ENCODE assay signal across 12 cellular contexts in genomic region chr6:1395941-1396908, GRCh38. TPM values are rescaled to one million over a fixed set of nuclear protein-coding genes. Genes with fewer than 3 reads are reported as not detected.
DNase-seq lines count a peak whose midpoint lies in the region; ATAC-seq and TF ChIP-seq lines count a peak whose summit lies in the region.
"Had no signal": no experiment of that assay in that cellular context is flagged by ENCODE, and none has a peak within 500 bp of the region (broad histone marks: within the 10 kb centered on the region; RNA-seq: fewer than 3 reads in every experiment).

No MANE protein-coding gene starts in this region.

- H3K9me2 ChIP-seq in hepatocyte (replicated peaks; ENCODE audit: insufficient read depth): no peaks in the 10 kb centered on the region

- peaks cover 60% of the 10 kb centered on the region for H3K79me2 ChIP-seq in hepatocyte

- intact Hi-C loops in sciatic nerve (cut with DNase I): loop anchor here (10.0 kb wide), 1 partner anchor 801 kb away; no protein-coding TSS in a partner anchor

- H3K9me3 ChIP-seq in HEK293 (ENCODE audit: control insufficient read depth, insufficient read depth, low read depth, low read length) (no peaks in the 10 kb centered on the region), SK-N-MC (ENCODE audit: low read depth, low read length) (no peaks in the 10 kb centered on the region), hepatocyte (ENCODE audit: low read depth) (no peaks in the 10 kb centered on the region)
- H3K9me3 ChIP-seq: SJCRH30 had no signal

- H3K4me2 ChIP-seq in hepatocyte: peak overlapping the region; percentile 86

- H3K9ac ChIP-seq in SK-N-MC (ENCODE audit: insufficient read length): no peak overlapping the region

- TF ChIP-seq CTCF in HEK293 (tag by site-specific recombination; IDR thresholded peaks at IDR 0.05) (no peak), hepatocyte (IDR thresholded peaks at IDR 0.05; ENCODE audit: poor library complexity) (peak; percentile 0)

- WGBS in hepatocyte (ENCODE audit: low lambda C conversion rate, missing lambda C conversion rate): 41% methylated on average over 15 of the region's 15 CpGs

- H3K27ac ChIP-seq in HEK293 (ENCODE audit: extremely low read depth, low read depth, low read length): peak overlapping the region; percentile 57; the same call in 1 of the 2 replicates
- no peak overlapping the region for H3K27ac ChIP-seq in SK-N-MC
- H3K27ac ChIP-seq in hepatocyte: peak overlapping the region; percentile 75
- H3K27ac ChIP-seq: SJCRH30 had no signal

- CTCF ChIA-PET in HEK293 (lab: Yijun Ruan, JAX): interaction anchor here (0.6 to 3.1 kb wide), 34 partner anchors 9 to 1298 kb away, joined by 3 to 35 read pairs (median 4); no protein-coding TSS in a partner anchor

- peaks cover 15 to 41% of the 10 kb centered on the region in 2 experiments for H3K36me3 ChIP-seq in HEK293 (ENCODE audit: control insufficient read depth in 2 of 2, insufficient read depth in 1 of 2, low read length in 2 of 2)
- no peaks in the 10 kb centered on the region for H3K36me3 ChIP-seq in SK-N-MC (ENCODE audit: insufficient read depth, low read length)
- H3K36me3 ChIP-seq in hepatocyte (replicated peaks; ENCODE audit: insufficient read depth, low read depth): no peaks in the 10 kb centered on the region
- H3K36me3 ChIP-seq: SJCRH30 had no signal

- ATAC-seq in sciatic nerve: no peak
- ATAC-seq in GM19455 (IDR thresholded peaks at IDR 0.05; ENCODE audit: unreplicated experiment): no peak

- peaks cover 84% of the 10 kb centered on the region for H3K27me3 ChIP-seq in hepatocyte
- H3K27me3 ChIP-seq: SJCRH30 had no signal

- H4K20me1 ChIP-seq in hepatocyte (ENCODE audit: insufficient read depth, poor library complexity, severe bottlenecking): peaks cover 14% of the 10 kb centered on the region

- H3K4me1 ChIP-seq in HEK293 (ENCODE audit: control insufficient read depth, insufficient read depth, low read length): peaks cover 12% of the 10 kb centered on the region
- no peaks in the 10 kb centered on the region for H3K4me1 ChIP-seq in hepatocyte (ENCODE audit: insufficient read depth)
- H3K4me1 ChIP-seq: SJCRH30 had no signal

- H2AFZ ChIP-seq in hepatocyte: no peak overlapping the region

- H3K4me3 ChIP-seq in HEK293 (ENCODE audit: low read depth, low read length) (no peak overlapping the region), SK-N-MC (peak overlapping the region; percentile 36; the same call in 1 of the 2 replicates), hepatocyte (peak overlapping the region; percentile 0)
- H3K4me3 ChIP-seq: SJCRH30 had no signal

- POLR2A ChIA-PET in HEK293 (lab: Yijun Ruan, JAX): interaction anchor here (0.9 to 1.0 kb wide), 2 partner anchors 9 to 596 kb away, joined by 3 to 4 read pairs; no protein-coding TSS in a partner anchor

- DNase-seq in SK-N-MC (ENCODE audit: low read depth, low spot score) (no peak), hepatocyte (ENCODE audit: low spot score) (no peak), sciatic nerve (ENCODE audit: low spot score) (peak; percentile 44), KG1 (lab: John Stamatoyannopoulos, UW) (no peak), ureter (ENCODE audit: low spot score) (no peak), SKM-1 (lab: John Stamatoyannopoulos, UW; ENCODE audit: unreplicated experiment) (no peak)
- DNase-seq: NCI-H187 treated with DMSO at 0.1 percent for 48 hours had no signal

TF ChIP-seq in HEK293, 187 proteins besides CTCF, POLR2A, EP300 and RAD21:
- TF ChIP-seq ZNF341 (tag by site-specific recombination; IDR thresholded peaks at IDR 0.05; ENCODE audit: low read depth) (peak; percentile 78), HOXA7 (CRISPR knock-in tag; IDR thresholded peaks at IDR 0.05; ENCODE audit: borderline replicate concordance) (no peak), BCL11A (tag by site-specific recombination; IDR thresholded peaks at IDR 0.05; ENCODE audit: low read depth) (no peak), ZNF513 (tag by site-specific recombination; IDR thresholded peaks at IDR 0.05) (no peak), ZBTB48 (tag by site-specific recombination; IDR thresholded peaks at IDR 0.05) (peak; percentile 55; the same call in 1 of the 2 replicates), PRDM10 (tag by site-specific recombination; IDR thresholded peaks at IDR 0.05) (peak; percentile 86), ZNF132 (tag by site-specific recombination; IDR thresholded peaks at IDR 0.05; ENCODE audit: borderline replicate concordance) (no peak), ZNF521 (tag by site-specific recombination; IDR thresholded peaks at IDR 0.05) (no peak), GLIS1 (tag by site-specific recombination; IDR thresholded peaks at IDR 0.05) (peak; percentile 50; the same call in 1 of the 2 replicates), ZNF354C (tag by site-specific recombination; IDR thresholded peaks at IDR 0.05; ENCODE audit: borderline replicate concordance, low read depth) (no peak)

RNA-seq across cellular contexts. Expression of gene FOXF2, which starts 6.8 kb away (rescaled TPM):
- total RNA-seq in hepatocyte: 18.0 and 28.0 TPM in 2 replicates
- polyA plus RNA-seq in hepatocyte: 24.9 and 31.5 TPM in 2 replicates
- 0.58 TPM for total RNA-seq in sciatic nerve
- 3.4 TPM for total RNA-seq in ureter
- total RNA-seq: activated naive CD4-positive, alpha-beta T cell treated with anti-CD3 and anti-CD28 coated beads for 36 hours; HT-29 had no signal
